16 cellular contexts compared by ENCODE assay signal in genomic region chr4:13970349-13970748, GRCh38.
"Had no signal": no experiment of that assay in that cellular context is flagged by ENCODE, and none has a peak within 500 bp of the region (broad histone marks: within the 10 kb centered on the region; RNA-seq: fewer than 3 reads in every experiment).

No MANE protein-coding gene starts in this region.

- FAIRE-seq: endothelial cell of umbilical vein, kidney, pancreas had no signal

- H3K27me3 Mint-ChIP-seq: activated CD8-positive, alpha-beta memory T cell treated with anti-CD3 and anti-CD28 coated beads, Interleukin-2, amount 10 ng/mL, durations not matched to agents 7 days and 5 days; activated naive CD8-positive, alpha-beta T cell had no signal

- ATAC-seq: activated CD8-positive, alpha-beta memory T cell treated with anti-CD3 and anti-CD28 coated beads, Interleukin-2, amount 10 ng/mL, durations not matched to agents 7 days and 5 days; activated T-cell treated with anti-CD3 and anti-CD28 coated beads, Interleukin-2, amount 50 U/mL, for 4 hours; gastrocnemius medialis; pancreas; stimulated activated effector memory CD8-positive, alpha-beta T cell treated with anti-CD3 and anti-CD28 coated beads, Interleukin-12 subunit alpha, Interleukin-12 subunit beta, amount 100 ng/mL, for 72 hours had no signal

- H3K27me3 ChIP-seq: gastrocnemius medialis, pancreas, tibial nerve had no signal

- H3K27ac Mint-ChIP-seq: activated CD8-positive, alpha-beta memory T cell treated with anti-CD3 and anti-CD28 coated beads, Interleukin-2, amount 10 ng/mL, durations not matched to agents 7 days and 5 days; activated naive CD8-positive, alpha-beta T cell; stimulated activated effector memory CD8-positive, alpha-beta T cell treated with anti-CD3 and anti-CD28 coated beads, Interleukin-12 subunit alpha, Interleukin-12 subunit beta, amount 100 ng/mL, for 72 hours; T-helper 2 cell treated with Interferon-gamma antibody and Interleukin-4, amounts not matched to agents 5 μg/mL and 100 μg/mL, for 36 hours had no signal

- H3K4me1 ChIP-seq: gastrocnemius medialis, pancreas, tibial nerve had no signal

- H3K27ac ChIP-seq: gastrocnemius medialis, pancreas, tibial nerve had no signal

- H3K36me3 Mint-ChIP-seq: activated CD8-positive, alpha-beta memory T cell treated with anti-CD3 and anti-CD28 coated beads, Interleukin-2, amount 10 ng/mL, durations not matched to agents 7 days and 5 days; activated naive CD8-positive, alpha-beta T cell; stimulated activated effector memory CD8-positive, alpha-beta T cell treated with anti-CD3 and anti-CD28 coated beads, Interleukin-12 subunit alpha, Interleukin-12 subunit beta, amount 100 ng/mL, for 72 hours had no signal

- H3K36me3 ChIP-seq: gastrocnemius medialis, pancreas, tibial nerve had no signal

- H3K4me2 ChIP-seq: smooth muscle cell had no signal

- H3K4me1 Mint-ChIP-seq: activated CD8-positive, alpha-beta memory T cell treated with anti-CD3 and anti-CD28 coated beads, Interleukin-2, amount 10 ng/mL, durations not matched to agents 7 days and 5 days; stimulated activated effector memory CD8-positive, alpha-beta T cell treated with anti-CD3 and anti-CD28 coated beads, Interleukin-12 subunit alpha, Interleukin-12 subunit beta, amount 100 ng/mL, for 72 hours had no signal

- H3K9me3 Mint-ChIP-seq: activated T-cell treated with anti-CD3 and anti-CD28 coated beads, Interleukin-2, amount 50 U/mL, for 4 hours; neural crest cell; stimulated activated effector memory CD8-positive, alpha-beta T cell treated with anti-CD3 and anti-CD28 coated beads, Interleukin-12 subunit alpha, Interleukin-12 subunit beta, amount 100 ng/mL, for 72 hours; T-helper 2 cell treated with Interferon-gamma antibody and Interleukin-4, amounts not matched to agents 5 μg/mL and 100 μg/mL, for 36 hours had no signal

- H3K4me3 ChIP-seq: gastrocnemius medialis, pancreas, smooth muscle cell, tibial nerve had no signal

- DNase-seq: activated CD4-positive, alpha-beta T cell treated with anti-CD3 and anti-CD28 coated beads, Interleukin-2, amount 50 U/mL, for 4 hours; activated CD4-positive, CD25-positive, alpha-beta regulatory T cell treated with anti-CD3 and anti-CD28 coated beads, Interleukin-2, amount 50 U/mL, for 72 hours; activated CD8-positive, alpha-beta memory T cell treated with anti-CD3 and anti-CD28 coated beads, Interleukin-2, amount 10 ng/mL, durations not matched to agents 7 days and 5 days; activated effector memory CD4-positive, alpha-beta T cell treated with anti-CD3 and anti-CD28 coated beads, Interleukin-2, amount 50 U/mL, for 16 hours; activated T-cell treated with anti-CD3 and anti-CD28 coated beads, Interleukin-2, amount 50 U/mL, for 4 hours; amygdala; gastrocnemius medialis; kidney; pancreas had no signal

- H3K4me3 Mint-ChIP-seq: activated CD8-positive, alpha-beta memory T cell treated with anti-CD3 and anti-CD28 coated beads, Interleukin-2, amount 10 ng/mL, durations not matched to agents 7 days and 5 days; activated naive CD8-positive, alpha-beta T cell; activated T-cell treated with anti-CD3 and anti-CD28 coated beads, Interleukin-2, amount 50 U/mL, for 4 hours; neural crest cell; stimulated activated effector memory CD8-positive, alpha-beta T cell treated with anti-CD3 and anti-CD28 coated beads, Interleukin-12 subunit alpha, Interleukin-12 subunit beta, amount 100 ng/mL, for 72 hours; T-helper 2 cell treated with Interferon-gamma antibody and Interleukin-4, amounts not matched to agents 5 μg/mL and 100 μg/mL, for 36 hours had no signal

- H3K9me3 ChIP-seq: gastrocnemius medialis, pancreas, tibial nerve had no signal
